ENCODE assay signal across 15 cellular contexts in the genomic region with DNA sequence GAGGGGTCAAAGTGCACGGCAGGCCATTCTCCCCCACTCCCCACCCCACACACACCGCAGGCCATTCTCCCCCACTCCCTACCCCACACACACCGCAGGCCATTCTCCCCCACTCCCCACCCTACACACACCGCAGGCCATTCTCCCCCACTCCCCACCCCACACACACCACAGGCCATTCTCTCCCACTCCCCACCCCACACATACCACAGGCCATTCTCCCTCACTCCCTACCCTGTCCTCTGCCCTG. TPM values are rescaled to one million over a fixed set of nuclear protein-coding genes. Genes with fewer than 3 reads are reported as not detected.
A peak's percentile ranks its signal among the peaks of the same experiment; 100 is the strongest.
DNase-seq lines count a peak whose midpoint lies in the region; ATAC-seq and TF ChIP-seq lines count a peak whose summit lies in the region.
"Had no signal": no experiment of that assay in that cellular context is flagged by ENCODE, and none has a peak within 500 bp of the region (broad histone marks: within the 10 kb centered on the region; RNA-seq: fewer than 3 reads in every experiment).

No MANE protein-coding gene starts in this region.

- no peak for DNase-seq in OCI-LY7 (ENCODE audit: low spot score)
- peak in 1 of 2 donors; percentile 67 for DNase-seq in suprapubic skin (ENCODE audit: low spot score in 2 of 2)
- DNase-seq in MV-4-11 (lab: John Stamatoyannopoulos, UW), result no peak
- no peak for DNase-seq in substantia nigra (lab: John Stamatoyannopoulos, UW)
- no peak for DNase-seq in posterior cingulate gyrus
- DNase-seq: activated effector memory CD4-positive, alpha-beta T cell treated with anti-CD3 and anti-CD28 coated beads, Interleukin-2, amount 50 U/mL, for 16 hours; DMS153; effector memory CD8-positive, alpha-beta T cell; NCI-H1105 treated with DMSO at 0.1 percent for 48 hours; stimulated activated naive B cell treated with anti-CD40 and anti-IgM and Interleukin-4, amounts not matched to agents 10 μg/mL and 1 μg/mL and 100 μg/mL, for 72 hours had no signal

- CTCF ChIA-PET in OCI-LY7 (lab: Charles Lee; ENCODE audit: unreplicated experiment), result interaction anchor here (1.0 kb wide), 1 partner anchor 14 kb away, joined by 3 read pairs; no protein-coding TSS in a partner anchor

- H3K4me2 ChIP-seq in OCI-LY7 (ENCODE audit: low read length), result no peak overlapping the region

- BruUV-seq in OCI-LY7 (replicated peaks; lab: Mats Ljungman, UMichigan), result no TSS peak

- no peak for TF ChIP-seq POLR2A in suprapubic skin (IDR thresholded peaks at IDR 0.05)

- no peak overlapping the region for H3K27ac ChIP-seq in OCI-LY7 (ENCODE audit: low read depth, low read length, poor library complexity, severe bottlenecking)
- H3K27ac ChIP-seq in duodenal mucosa (ENCODE audit: low read depth, low read length), result peak overlapping the region; percentile 74
- H3K27ac ChIP-seq in muscle layer of duodenum (ENCODE audit: low read length), result peak overlapping the region; percentile 45
- peak overlapping the region; percentile 73 for H3K27ac ChIP-seq in suprapubic skin
- no peak overlapping the region for H3K27ac ChIP-seq in substantia nigra (ENCODE audit: low read depth, low read length, poor library complexity, severe bottlenecking)
- H3K27ac ChIP-seq: brain microvascular endothelial cell, GM23248 had no signal

- TF ChIP-seq CTCF in OCI-LY7 (conservative IDR thresholded peaks at IDR 0.05; ENCODE audit: low read length) (peak; percentile 4; the same call in 1 of the 2 replicates), suprapubic skin (IDR thresholded peaks at IDR 0.05) (no peak)

- no peaks in the 10 kb centered on the region for H3K79me2 ChIP-seq in OCI-LY7 (ENCODE audit: insufficient read depth, low read depth, low read length)

- H3K36me3 ChIP-seq in OCI-LY7 (ENCODE audit: insufficient read depth, low read length) (no peaks in the 10 kb centered on the region), duodenal mucosa (ENCODE audit: control insufficient read depth in 1 of 2, insufficient read depth in 2 of 2, low read length in 2 of 2) (peaks cover 3 to 17% of the 10 kb centered on the region in 2 donors), muscle layer of duodenum (ENCODE audit: control insufficient read depth in 1 of 2, insufficient read depth in 2 of 2, low read length in 2 of 2) (peaks cover 4 to 25% of the 10 kb centered on the region in 2 donors), suprapubic skin (peaks cover 22% of the 10 kb centered on the region)

- TF ChIP-seq EP300 in suprapubic skin (IDR thresholded peaks at IDR 0.05), result no peak

- H4K20me1 ChIP-seq in OCI-LY7 (ENCODE audit: insufficient read depth, low read length), result no peaks in the 10 kb centered on the region

- H3K4me3 ChIP-seq in OCI-LY7 (ENCODE audit: low read depth, low read length, poor library complexity, severe bottlenecking) (no peak overlapping the region), duodenal mucosa (ENCODE audit: low read depth in 1 of 2, low read length in 2 of 2) (peak overlapping the region in 1 of 2 donors; percentile 38), muscle layer of duodenum (ENCODE audit: low read depth in 1 of 2, low read length in 2 of 2) (peak overlapping the region in 1 of 2 donors; percentile 36), suprapubic skin (peak overlapping the region; percentile 35)
- H3K4me3 ChIP-seq: GM23248 had no signal

- H3K9ac ChIP-seq in duodenal mucosa (ENCODE audit: low read depth in 1 of 2, low read length in 2 of 2), result peak overlapping the region; percentile 49 to 68
- H3K9ac ChIP-seq: GM23248 had no signal

- H3K27me3 ChIP-seq in duodenal mucosa (ENCODE audit: control insufficient read depth in 1 of 2, insufficient read depth in 2 of 2, low read length in 2 of 2), result no peaks in the 10 kb centered on the region
- no peaks in the 10 kb centered on the region for H3K27me3 ChIP-seq in muscle layer of duodenum (ENCODE audit: low read depth, low read length)
- no peaks in the 10 kb centered on the region for H3K27me3 ChIP-seq in suprapubic skin
- H3K27me3 ChIP-seq: brain microvascular endothelial cell had no signal

- POLR2A ChIA-PET in OCI-LY7 (lab: Charles Lee), result interaction anchor here (0.7 kb wide), 1 partner anchor 466 kb away, joined by 3 read pairs; no protein-coding TSS in a partner anchor

- H2AFZ ChIP-seq in OCI-LY7 (ENCODE audit: low read length), result no peak overlapping the region
- H2AFZ ChIP-seq: GM23248 had no signal

- H3K4me1 ChIP-seq in OCI-LY7 (ENCODE audit: insufficient read depth, low read length, poor library complexity, severe bottlenecking) (no peaks in the 10 kb centered on the region), duodenal mucosa (ENCODE audit: control insufficient read depth in 1 of 2, insufficient read depth in 2 of 2, low read length in 2 of 2) (peaks cover 43 to 47% of the 10 kb centered on the region in 2 donors), muscle layer of duodenum (ENCODE audit: control insufficient read depth in 1 of 2, insufficient read depth in 2 of 2, low read length in 2 of 2) (peaks cover 0 to 27% of the 10 kb centered on the region in 2 donors), suprapubic skin (peaks cover 71% of the 10 kb centered on the region)

- H3K9me2 ChIP-seq in OCI-LY7 (ENCODE audit: insufficient read depth, low read length), result no peaks in the 10 kb centered on the region

- H3K9me3 ChIP-seq in OCI-LY7 (ENCODE audit: low read length), result no peaks in the 10 kb centered on the region
- H3K9me3 ChIP-seq in duodenal mucosa (ENCODE audit: control insufficient read depth in 1 of 2, low read length in 2 of 2), result no peaks in the 10 kb centered on the region
- no peaks in the 10 kb centered on the region for H3K9me3 ChIP-seq in muscle layer of duodenum (ENCODE audit: control insufficient read depth in 1 of 2, low read length in 2 of 2)
- no peaks in the 10 kb centered on the region for H3K9me3 ChIP-seq in suprapubic skin

- intact Hi-C loops in OCI-LY7 (cut with micrococcal nuclease; ENCODE audit: unreplicated experiment), result no loop called here
- intact Hi-C loops in posterior cingulate gyrus (cut with DNase I), result no loop called here

- ATAC-seq in HG03108 (IDR thresholded peaks at IDR 0.05; ENCODE audit: unreplicated experiment), result no peak
- ATAC-seq: effector memory CD8-positive, alpha-beta T cell had no signal

- 58% methylated on average over 4 of the region's 4 CpGs for WGBS in suprapubic skin

RNA-seq across cellular contexts. Expression of gene H6PD, which starts 15.7 kb away (rescaled TPM):
- total RNA-seq in OCI-LY7 (2014; rRNA removed; shearing (Covaris generic)), result 8.2 and 8.5 TPM in 2 replicates
- 22.1 TPM in 2 replicates for total RNA-seq in OCI-LY7 (2022)
- 100 to 1,000 TPM in 2 of 4 donors, 10 to 100 TPM in 2; 83.6 to 130 (median 106) TPM for total RNA-seq in suprapubic skin

RNA-seq across cellular contexts. Expression of gene SPSB1, which starts 42.4 kb away (rescaled TPM):
- total RNA-seq in OCI-LY7 (2014; rRNA removed; shearing (Covaris generic)), result 14.0 and 17.9 TPM in 2 replicates
- 1.1 and 1.2 TPM in 2 replicates for total RNA-seq in OCI-LY7 (2022)
- total RNA-seq in suprapubic skin, result 10 to 100 TPM; 28.3 to 49.2 (median 42.1) TPM

Comparison
In these comparisons a context has a peak if more than half of its experiments do, and no peak if none do; other contexts are left out.
1. H3K27ac ChIP-seq: peak in duodenal mucosa (single experiment), muscle layer of duodenum (single experiment) and suprapubic skin (single experiment); none in OCI-LY7 (single experiment) and substantia nigra (single experiment).